In the genomic region with DNA sequence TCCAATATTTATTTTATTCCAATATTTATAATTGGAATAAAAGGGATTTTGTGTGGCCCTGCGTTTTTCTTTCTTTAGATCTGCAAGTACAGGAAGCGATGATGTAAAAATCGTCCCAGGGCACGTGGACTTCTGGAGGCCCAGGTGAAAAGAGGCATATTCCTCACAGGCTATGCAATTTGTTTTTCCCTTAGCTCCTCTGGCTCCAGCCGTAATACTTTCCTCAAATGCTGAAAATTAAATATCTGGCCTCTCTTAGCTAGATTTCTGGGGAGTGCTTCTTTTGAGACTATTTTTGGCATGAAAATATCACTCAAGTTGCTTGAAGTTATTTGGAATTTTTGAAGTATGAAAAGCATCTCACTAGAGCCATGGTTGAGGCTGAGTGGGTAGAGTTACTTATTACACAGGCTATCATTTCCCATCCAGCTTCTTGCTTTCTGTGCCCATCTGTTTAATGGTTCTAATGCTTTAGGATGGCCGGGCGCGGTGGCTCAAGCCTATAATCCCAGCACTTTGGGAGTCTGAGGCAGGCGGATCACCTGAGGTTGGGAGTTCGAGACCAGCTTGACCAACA, we compare ENCODE assay signal across 21 cellular contexts. TPM values are rescaled to one million over a fixed set of nuclear protein-coding genes. Genes with fewer than 3 reads are reported as not detected.
"Had no signal": no experiment of that assay in that cellular context is flagged by ENCODE, and none has a peak within 500 bp of the region (broad histone marks: within the 10 kb centered on the region; RNA-seq: fewer than 3 reads in every experiment).

No MANE protein-coding gene starts in this region.

- H3K36me3 Mint-ChIP-seq: brain; naive B cell; stimulated activated memory B cell treated with anti-CD40 and anti-IgM and Interleukin-4, amounts not matched to agents 10 μg/mL and 1 μg/mL and 100 μg/mL, for 72 hours; WTC11 had no signal

- H3K27ac ChIP-seq: left ventricle myocardium inferior, neutrophil, SK-N-MC had no signal

- DNase-seq: activated CD4-positive, alpha-beta T cell treated with anti-CD3 and anti-CD28 coated beads, Interleukin-2, amount 10 ng/mL, durations not matched to agents 24 days and 14 days; activated CD8-positive, alpha-beta memory T cell treated with anti-CD3 and anti-CD28 coated beads for 24 hours; activated naive CD4-positive, alpha-beta T cell treated with anti-CD3 and anti-CD28 coated beads, Interleukin-2, amount 50 U/mL, for 16 hours; dermis blood vessel endothelial cell; foreskin fibroblast; glutamatergic neuron; left ventricle myocardium inferior; naive B cell; right cardiac atrium; stimulated activated CD4-positive, alpha-beta T cell treated with anti-CD3 and anti-CD28 coated beads, Interleukin-1b, Interleukin-23, amount 100 ng/mL, for 48 hours; transverse colon had no signal

- H3K4me3 ChIP-seq: left ventricle myocardium inferior, spleen, transverse colon had no signal

- H3K27ac Mint-ChIP-seq: activated CD4-positive, alpha-beta T cell treated with anti-CD3 and anti-CD28 coated beads, Interleukin-2, amount 10 ng/mL, durations not matched to agents 24 days and 14 days; activated T-helper 17 cell treated with anti-CD3 and anti-CD28 coated beads, Interleukin-2, amount 50 U/mL, for 72 hours; brain; naive B cell; stimulated activated memory B cell treated with anti-CD40 and anti-IgM and Interleukin-4, amounts not matched to agents 10 μg/mL and 1 μg/mL and 100 μg/mL, for 72 hours; WTC11 had no signal

- H3K36me3 ChIP-seq: left ventricle myocardium inferior, neutrophil, spleen, transverse colon had no signal

- H3K27me3 ChIP-seq: neutrophil, spleen, transverse colon had no signal

- H3K27me3 Mint-ChIP-seq: activated T-helper 17 cell treated with anti-CD3 and anti-CD28 coated beads, Interleukin-2, amount 50 U/mL, for 72 hours had no signal

- H3K9me3 Mint-ChIP-seq: activated CD4-positive, alpha-beta T cell treated with anti-CD3 and anti-CD28 coated beads, Interleukin-2, amount 10 ng/mL, durations not matched to agents 24 days and 14 days; activated T-helper 17 cell treated with anti-CD3 and anti-CD28 coated beads, Interleukin-2, amount 50 U/mL, for 72 hours; central memory CD8-positive, alpha-beta T cell; naive B cell; stimulated activated memory B cell treated with anti-CD40 and anti-IgM and Interleukin-4, amounts not matched to agents 10 μg/mL and 1 μg/mL and 100 μg/mL, for 72 hours; WTC11 had no signal

- H3K4me3 Mint-ChIP-seq: activated CD4-positive, alpha-beta T cell treated with anti-CD3 and anti-CD28 coated beads, Interleukin-2, amount 10 ng/mL, durations not matched to agents 24 days and 14 days; activated T-helper 17 cell treated with anti-CD3 and anti-CD28 coated beads, Interleukin-2, amount 50 U/mL, for 72 hours; brain; central memory CD8-positive, alpha-beta T cell; naive B cell; stimulated activated memory B cell treated with anti-CD40 and anti-IgM and Interleukin-4, amounts not matched to agents 10 μg/mL and 1 μg/mL and 100 μg/mL, for 72 hours; WTC11 had no signal

- H3K9me3 ChIP-seq: left ventricle myocardium inferior, neutrophil, spleen, transverse colon had no signal

- H3K4me1 Mint-ChIP-seq: activated CD4-positive, alpha-beta T cell treated with anti-CD3 and anti-CD28 coated beads, Interleukin-2, amount 10 ng/mL, durations not matched to agents 24 days and 14 days; activated T-helper 17 cell treated with anti-CD3 and anti-CD28 coated beads, Interleukin-2, amount 50 U/mL, for 72 hours; central memory CD8-positive, alpha-beta T cell; naive B cell; stimulated activated memory B cell treated with anti-CD40 and anti-IgM and Interleukin-4, amounts not matched to agents 10 μg/mL and 1 μg/mL and 100 μg/mL, for 72 hours; WTC11 had no signal

- FAIRE-seq: islet of Langerhans had no signal

RNA-seq across cellular contexts. Expression of a gene that starts 59.7 kb away (rescaled TPM):
- total RNA-seq: activated CD4-positive, alpha-beta T cell treated with anti-CD3 and anti-CD28 coated beads, Interleukin-2, amount 10 ng/mL, durations not matched to agents 24 days and 14 days; activated T-helper 17 cell treated with anti-CD3 and anti-CD28 coated beads, Interleukin-2, amount 50 U/mL, for 72 hours; dermis blood vessel endothelial cell; spleen; T-helper 1 cell treated with Interleukin-12 subunit alpha and Interleukin-12 subunit beta and Interleukin-4 antibody, amounts not matched to agents 30 ng/mL and 1 ng/mL, for 36 hours had no signal
